ENCODE assay signal across 13 cellular contexts in the genomic region with DNA sequence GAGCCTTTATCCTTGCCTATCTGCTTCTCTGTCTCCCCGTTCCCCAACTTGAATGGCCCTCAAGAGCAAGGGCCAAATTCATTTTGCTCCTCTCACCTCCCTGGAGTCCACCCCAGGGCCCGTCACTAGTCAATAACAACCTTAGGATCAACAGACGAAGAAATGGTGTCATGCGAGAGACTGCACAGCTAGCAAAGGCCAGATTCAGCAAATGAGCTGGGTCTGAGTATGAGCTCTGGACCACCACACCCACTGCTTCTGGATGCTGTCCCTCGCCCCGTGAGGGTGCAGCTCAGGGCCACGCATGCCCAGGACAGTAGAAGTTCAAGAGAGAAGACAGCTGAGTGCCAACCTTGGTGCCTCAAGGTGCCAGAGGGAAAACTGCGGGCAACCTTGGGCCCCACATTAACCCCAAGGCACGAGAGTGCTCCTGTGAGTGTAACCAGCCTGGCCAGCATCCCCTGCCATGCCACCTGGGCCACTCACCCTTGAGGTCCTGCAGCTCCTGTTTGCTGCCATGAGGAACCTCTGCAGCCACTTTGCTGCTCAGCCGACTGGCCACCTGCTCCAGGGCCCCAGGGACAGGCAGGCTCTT. TPM values are rescaled to one million over a fixed set of nuclear protein-coding genes. Genes with fewer than 3 reads are reported as not detected.
DNase-seq lines count a peak whose midpoint lies in the region; ATAC-seq, FAIRE-seq and TF ChIP-seq lines count a peak whose summit lies in the region.
"Had no signal": no experiment of that assay in that cellular context is flagged by ENCODE, and none has a peak within 500 bp of the region (broad histone marks: within the 10 kb centered on the region; RNA-seq: fewer than 3 reads in every experiment).

No MANE protein-coding gene starts in this region.

- H3K36me3 ChIP-seq in spleen: peaks cover 5 to 53% (median 33%) of the 10 kb centered on the region in 6 donors

- ATAC-seq in activated T-cell treated with anti-CD3 and anti-CD28 coated beads, Interleukin-2, amount 50 U/mL, for 4 hours: no peak
- ATAC-seq in T-cell (replicated peaks in 1 of 4) (no peak), HG03108 (IDR thresholded peaks at IDR 0.05; ENCODE audit: unreplicated experiment) (no peak)
- ATAC-seq in activated CD4-positive, CD25-positive, alpha-beta regulatory T cell treated with anti-CD3 and anti-CD28 coated beads, Interleukin-2, amount 50 U/mL, for 24 hours: no peak

- no peaks in the 10 kb centered on the region for H3K27me3 ChIP-seq in spleen (replicated peaks in 1 of 7)

- peaks cover 30% of the 10 kb centered on the region for H3K4me1 Mint-ChIP-seq in activated T-cell treated with anti-CD3 and anti-CD28 coated beads, Interleukin-2, amount 50 U/mL, for 4 hours (ENCODE audit: low read depth)
- H3K4me1 Mint-ChIP-seq in T-cell: peaks cover 27 to 38% (median 37%) of the 10 kb centered on the region in 3 donors

- no peak overlapping the region for H3K27ac ChIP-seq in spleen

- peak overlapping the region; percentile 99 for H3K4me3 Mint-ChIP-seq in activated T-cell treated with anti-CD3 and anti-CD28 coated beads, Interleukin-2, amount 50 U/mL, for 4 hours
- peak overlapping the region; percentile 93 to 96 (median 95) for H3K4me3 Mint-ChIP-seq in T-cell

- H3K9me3 Mint-ChIP-seq in activated T-cell treated with anti-CD3 and anti-CD28 coated beads, Interleukin-2, amount 50 U/mL, for 4 hours: no peaks in the 10 kb centered on the region
- no peaks in the 10 kb centered on the region for H3K9me3 Mint-ChIP-seq in T-cell

- intact Hi-C loops in spleen (cut with DNase I; ENCODE audit: low total_unique reads): no loop called here

- H3K27me3 Mint-ChIP-seq in activated T-cell treated with anti-CD3 and anti-CD28 coated beads, Interleukin-2, amount 50 U/mL, for 4 hours (ENCODE audit: low read depth): no peaks in the 10 kb centered on the region
- no peaks in the 10 kb centered on the region for H3K27me3 Mint-ChIP-seq in T-cell

- no peak for FAIRE-seq in H54 (lab: Jason Lieb, UNC)
- FAIRE-seq: TTC549 had no signal

- H3K9me3 ChIP-seq in spleen: no peaks in the 10 kb centered on the region

- CTCF ChIA-PET in T-cell (lab: Charles Lee): interaction anchor here in 1 of 2 donors (3.6 kb wide), 1 partner anchor 11 kb away, joined by 15 read pairs; a partner anchor contains a TSS

- H3K27ac Mint-ChIP-seq in T-cell: peak overlapping the region in 1 of 2 donors; percentile 69

- no peak for TF ChIP-seq POLR2A in spleen (IDR thresholded peaks at IDR 0.05)
- TF ChIP-seq POLR2A in H54 (IDR thresholded peaks at IDR 0.05; ENCODE audit: low read depth, low read length): no peak

- H3K4me3 ChIP-seq in fibroblast of pulmonary artery (replicated peaks; ENCODE audit: low read depth, low read length): peak overlapping the region; percentile 89
- peak overlapping the region in 5 of 8 donors; percentile 1 to 96 (median 79) for H3K4me3 ChIP-seq in spleen

- POLR2A ChIA-PET in T-cell (lab: Charles Lee): interaction anchor here in 1 of 2 donors (0.7 kb wide), 1 partner anchor 11 kb away, joined by 4 read pairs; no protein-coding TSS in a partner anchor

- TF ChIP-seq CTCF in fibroblast of pulmonary artery (IDR thresholded peaks at IDR 0.05; ENCODE audit: low read length, missing control alignments) (no peak), spleen (IDR thresholded peaks at IDR 0.05 in 8 of 11, conservative IDR thresholded peaks at IDR 0.05 in 3 of 11) (no peak)

- peaks cover 22 to 67% (median 51%) of the 10 kb centered on the region in 6 donors for H3K4me1 ChIP-seq in spleen

- no peak for DNase-seq in activated T-cell treated with anti-CD3 and anti-CD28 coated beads, Interleukin-2, amount 50 U/mL, for 4 hours
- no peak for DNase-seq in activated T-cell treated with anti-CD3 and anti-CD28 coated beads, Interleukin-2, amount 50 U/mL, for 1 hour
- DNase-seq in T-cell: no peak
- no peak for DNase-seq in fibroblast of pulmonary artery (ENCODE audit: low read depth)
- no peak for DNase-seq in spleen
- no peak for DNase-seq in H54 (ENCODE audit: insufficient read length, low spot score)
- DNase-seq: H7 had no signal

- peaks cover 23% of the 10 kb centered on the region for H3K36me3 Mint-ChIP-seq in activated T-cell treated with anti-CD3 and anti-CD28 coated beads, Interleukin-2, amount 50 U/mL, for 4 hours (ENCODE audit: insufficient read depth)
- H3K36me3 Mint-ChIP-seq in T-cell: peaks cover 13% of the 10 kb centered on the region

- WGBS in spleen, 5 donors: 86 to 94% (median 90%) methylated on average over 7 to 10 of the region's 10 CpGs

RNA-seq across cellular contexts. Expression of a gene that starts 11.8 kb away (rescaled TPM):
- 10 to 100 TPM; 65.3 to 67.6 (median 65.5) TPM for total RNA-seq in activated T-cell treated with anti-CD3 and anti-CD28 coated beads, Interleukin-2, amount 50 U/mL, for 4 hours
- 100 to 1,000 TPM; 134 to 198 (median 184) TPM for total RNA-seq in T-cell
- 100 to 1,000 TPM; 121 to 236 (median 140) TPM for total RNA-seq in spleen
- 100 to 1,000 TPM in 1 of 3 donors, 10 to 100 TPM in 2; 41.2 to 131 (median 87.8) TPM for polyA plus RNA-seq in spleen

RNA-seq across cellular contexts. Expression of a gene that starts 19.1 kb away (rescaled TPM):
- 10 to 100 TPM; 50.5 to 54.4 (median 53.8) TPM for total RNA-seq in activated T-cell treated with anti-CD3 and anti-CD28 coated beads, Interleukin-2, amount 50 U/mL, for 4 hours
- total RNA-seq in T-cell: 10 to 100 TPM; 19.7 to 39.1 (median 34.6) TPM
- total RNA-seq in spleen: 10 to 100 TPM; 23.1 to 33.7 (median 26.9) TPM
- polyA plus RNA-seq in spleen: 10 to 100 TPM in 1 of 3 donors, 1 to 10 TPM in 2; 6.6 to 14.8 (median 7.0) TPM

RNA-seq across cellular contexts. Expression of a gene that starts 33.7 kb away (rescaled TPM):
- 100 to 1,000 TPM in 2 of 3 donors, 10 to 100 TPM in 1; 91.0 to 112 (median 106) TPM for total RNA-seq in activated T-cell treated with anti-CD3 and anti-CD28 coated beads, Interleukin-2, amount 50 U/mL, for 4 hours
- 100 to 1,000 TPM; 166 to 296 (median 284) TPM for total RNA-seq in T-cell
- 10 to 100 TPM; 43.9 to 79.1 (median 59.2) TPM for total RNA-seq in spleen
- polyA plus RNA-seq in spleen: 10 to 100 TPM; 31.7 to 66.8 (median 66.1) TPM
- total RNA-seq: bronchial epithelial cell, H7, NCI-H460 had no signal
- polyA plus RNA-seq: BJ had no signal

RNA-seq across cellular contexts. Expression of a gene that starts 48.7 kb away (rescaled TPM):
- total RNA-seq in activated T-cell treated with anti-CD3 and anti-CD28 coated beads, Interleukin-2, amount 50 U/mL, for 4 hours: under 1 TPM in 1 of 3 donors, not detected in 2; 0.08 TPM
- total RNA-seq in T-cell (1 to 10 TPM in 1 of 5 donors, under 1 TPM in 4; 0.13 to 1.3 (median 0.72) TPM), spleen (under 1 TPM in 2 of 7 donors, not detected in 5; 0.10 to 0.16 TPM)
- under 1 TPM in 2 of 3 donors, not detected in 1; 0.02 to 0.06 TPM for polyA plus RNA-seq in spleen
- total RNA-seq: bronchial epithelial cell, H7, NCI-H460 had no signal
- polyA plus RNA-seq: BJ had no signal

RNA-seq across cellular contexts. Expression of a gene that starts 51.0 kb away (rescaled TPM):
- 10 to 100 TPM; 83.0 to 88.8 (median 88.0) TPM for total RNA-seq in activated T-cell treated with anti-CD3 and anti-CD28 coated beads, Interleukin-2, amount 50 U/mL, for 4 hours
- total RNA-seq in T-cell (10 to 100 TPM; 75.8 to 90.3 (median 86.7) TPM), spleen (10 to 100 TPM; 24.9 to 51.3 (median 48.9) TPM)
- 10 to 100 TPM; 13.9 to 24.8 (median 21.9) TPM for polyA plus RNA-seq in spleen
